1 cellular context compared by ENCODE assay signal in genomic region chr7:108351715-108352114, GRCh38.
TF ChIP-seq lines count a peak whose summit lies in the region.

No MANE protein-coding gene starts in this region.

TF ChIP-seq in HepG2, 621 proteins besides CTCF, POLR2A, EP300 and RAD21 (continued from another document and continues in another):
- TF ChIP-seq, protein P1, sequence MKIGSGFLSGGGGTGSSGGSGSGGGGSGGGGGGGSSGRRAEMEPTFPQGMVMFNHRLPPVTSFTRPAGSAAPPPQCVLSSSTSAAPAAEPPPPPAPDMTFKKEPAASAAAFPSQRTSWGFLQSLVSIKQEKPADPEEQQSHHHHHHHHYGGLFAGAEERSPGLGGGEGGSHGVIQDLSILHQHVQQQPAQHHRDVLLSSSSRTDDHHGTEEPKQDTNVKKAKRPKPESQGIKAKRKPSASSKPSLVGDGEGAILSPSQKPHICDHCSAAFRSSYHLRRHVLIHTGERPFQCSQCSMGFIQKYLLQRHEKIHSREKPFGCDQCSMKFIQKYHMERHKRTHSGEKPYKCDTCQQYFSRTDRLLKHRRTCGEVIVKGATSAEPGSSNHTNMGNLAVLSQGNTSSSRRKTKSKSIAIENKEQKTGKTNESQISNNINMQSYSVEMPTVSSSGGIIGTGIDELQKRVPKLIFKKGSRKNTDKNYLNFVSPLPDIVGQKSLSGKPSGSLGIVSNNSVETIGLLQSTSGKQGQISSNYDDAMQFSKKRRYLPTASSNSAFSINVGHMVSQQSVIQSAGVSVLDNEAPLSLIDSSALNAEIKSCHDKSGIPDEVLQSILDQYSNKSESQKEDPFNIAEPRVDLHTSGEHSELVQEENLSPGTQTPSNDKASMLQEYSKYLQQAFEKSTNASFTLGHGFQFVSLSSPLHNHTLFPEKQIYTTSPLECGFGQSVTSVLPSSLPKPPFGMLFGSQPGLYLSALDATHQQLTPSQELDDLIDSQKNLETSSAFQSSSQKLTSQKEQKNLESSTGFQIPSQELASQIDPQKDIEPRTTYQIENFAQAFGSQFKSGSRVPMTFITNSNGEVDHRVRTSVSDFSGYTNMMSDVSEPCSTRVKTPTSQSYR (CRISPR knock-in tag; IDR thresholded peaks at IDR 0.05; ENCODE audit: borderline replicate concordance), result no peak
- TF ChIP-seq HOXA5 (CRISPR knock-in tag; IDR thresholded peaks at IDR 0.05) (peak; percentile 80), ZKSCAN1 (IDR thresholded peaks at IDR 0.05; ENCODE audit: low read length) (no peak), ETV5 (CRISPR knock-in tag; IDR thresholded peaks at IDR 0.05; ENCODE audit: borderline replicate concordance) (peak; percentile 46; the same call in 1 of the 2 replicates), YEATS4 (CRISPR knock-in tag; IDR thresholded peaks at IDR 0.05; ENCODE audit: borderline replicate concordance) (no peak), MED1 (CRISPR knock-in tag; IDR thresholded peaks at IDR 0.05) (peak; percentile 63; the same call in 1 of the 2 replicates), MAFK (conservative IDR thresholded peaks at IDR 0.05 in 1 of 2, IDR thresholded peaks at IDR 0.05 in 1 of 2; ENCODE audit: low read length in 2 of 2) (peak; percentile 34 to 53; a peak in 3 of 4 replicates), TBL1XR1 (IDR thresholded peaks at IDR 0.05; ENCODE audit: borderline replicate concordance, low read length, partially characterized antibody) (peak; percentile 77), JUN (CRISPR knock-in tag; IDR thresholded peaks at IDR 0.05) (0 out of 2 replicates have a peak, but pooled peaks have one; percentile 46), ZC3H13 (CRISPR knock-in tag; IDR thresholded peaks at IDR 0.05) (no peak), NFKB2 (CRISPR knock-in tag; IDR thresholded peaks at IDR 0.05; ENCODE audit: borderline replicate concordance) (no peak), ZNF138 (CRISPR knock-in tag; IDR thresholded peaks at IDR 0.05; ENCODE audit: low read depth) (no peak), CEBPG (CRISPR knock-in tag; IDR thresholded peaks at IDR 0.05) (peak; percentile 53), ZBTB3 (CRISPR knock-in tag; IDR thresholded peaks at IDR 0.05; ENCODE audit: borderline replicate concordance, low read depth) (peak; percentile 32; the same call in 1 of the 2 replicates), NR2F1 (CRISPR knock-in tag; IDR thresholded peaks at IDR 0.05) (peak in 1 of 2 experiments; percentile 9; a peak in 1 of 4 replicates), ZNF547 (CRISPR knock-in tag; IDR thresholded peaks at IDR 0.05) (no peak), FOXP4 (CRISPR knock-in tag; IDR thresholded peaks at IDR 0.05) (peak; percentile 73), BHLHE40 (IDR thresholded peaks at IDR 0.05; ENCODE audit: low read length) (peak; percentile 25; the same call in 1 of the 2 replicates), TBX2 (CRISPR knock-in tag; IDR thresholded peaks at IDR 0.05; ENCODE audit: borderline replicate concordance) (peak; percentile 36; the same call in 1 of the 2 replicates), ZNF30 (CRISPR knock-in tag; IDR thresholded peaks at IDR 0.05) (no peak), HOMEZ (CRISPR knock-in tag; IDR thresholded peaks at IDR 0.05; ENCODE audit: low read depth) (peak; percentile 46; the same call in 1 of the 2 replicates), SALL1 (CRISPR knock-in tag; IDR thresholded peaks at IDR 0.05) (peak; percentile 77; the same call in 1 of the 2 replicates), NR2F2 (IDR thresholded peaks at IDR 0.05; ENCODE audit: borderline replicate concordance, low read depth) (0 out of 2 replicates have a peak, but pooled peaks have one; percentile 39), HDAC2 (CRISPR knock-in tag; IDR thresholded peaks at IDR 0.05) (peak; percentile 53; the same call in 1 of the 2 replicates), ISL2 (CRISPR knock-in tag; IDR thresholded peaks at IDR 0.05) (peak; percentile 95), GATAD1 (CRISPR knock-in tag; IDR thresholded peaks at IDR 0.05) (0 out of 2 replicates have a peak, but pooled peaks have one; percentile 39), PAF1 (CRISPR knock-in tag; IDR thresholded peaks at IDR 0.05) (no peak), LCORL (IDR thresholded peaks at IDR 0.05) (no peak), LCORL (CRISPR knock-in tag; IDR thresholded peaks at IDR 0.05) (peak; percentile 18; the same call in 1 of the 2 replicates), TBX3 (IDR thresholded peaks at IDR 0.05; ENCODE audit: borderline replicate concordance) (peak; percentile 82; the same call in 1 of the 2 replicates), HHEX (CRISPR knock-in tag; IDR thresholded peaks at IDR 0.05) (peak; percentile 88), NR2F6 (IDR thresholded peaks at IDR 0.05) (peak; percentile 59), NR2F6 (CRISPR knock-in tag; IDR thresholded peaks at IDR 0.05) (no peak), RARA (CRISPR knock-in tag; IDR thresholded peaks at IDR 0.05) (peak; percentile 76), SOX6 (IDR thresholded peaks at IDR 0.05) (no peak), SOX6 (CRISPR knock-in tag; IDR thresholded peaks at IDR 0.05) (peak; percentile 92), ZNF331 (CRISPR knock-in tag; IDR thresholded peaks at IDR 0.05) (no peak), SMARCE1 (IDR thresholded peaks at IDR 0.05; ENCODE audit: borderline replicate concordance) (peak; percentile 73; the same call in 1 of the 2 replicates), ZNF792 (CRISPR knock-in tag; IDR thresholded peaks at IDR 0.05) (no peak), ZNF556 (CRISPR knock-in tag; IDR thresholded peaks at IDR 0.05; ENCODE audit: borderline replicate concordance) (no peak), ZNF746 (CRISPR knock-in tag; IDR thresholded peaks at IDR 0.05) (no peak), SOX13 (IDR thresholded peaks at IDR 0.05) (0 out of 2 replicates have a peak, but pooled peaks have one; percentile 34), SOX13 (CRISPR knock-in tag; conservative IDR thresholded peaks at IDR 0.05 in 1 of 2, IDR thresholded peaks at IDR 0.05 in 1 of 2) (peak in 1 of 2 experiments; percentile 85; a peak in 2 of 4 replicates), GATAD2A (CRISPR knock-in tag; IDR thresholded peaks at IDR 0.05) (peak; percentile 90), RXRB (CRISPR knock-in tag; IDR thresholded peaks at IDR 0.05; ENCODE audit: borderline replicate concordance) (peak; percentile 82), MED13 (CRISPR knock-in tag; IDR thresholded peaks at IDR 0.05) (no peak), SKI (IDR thresholded peaks at IDR 0.05; ENCODE audit: partially characterized antibody) (peak; percentile 66), ELF3 (CRISPR knock-in tag; IDR thresholded peaks at IDR 0.05) (peak; percentile 50), ZNF775 (CRISPR knock-in tag; IDR thresholded peaks at IDR 0.05; ENCODE audit: borderline replicate concordance) (no peak), PPARG (CRISPR knock-in tag; conservative IDR thresholded peaks at IDR 0.05) (0 out of 2 replicates have a peak, but pooled peaks have one; percentile 13), MEF2D (CRISPR knock-in tag; IDR thresholded peaks at IDR 0.05) (peak; percentile 76), GABPA (IDR thresholded peaks at IDR 0.05; ENCODE audit: low read depth, low read length) (no peak), GABPA (CRISPR knock-in tag; IDR thresholded peaks at IDR 0.05; ENCODE audit: low read depth) (peak; percentile 23; the same call in 1 of the 2 replicates), FOXP1 (IDR thresholded peaks at IDR 0.05) (no peak), FOXP1 (CRISPR knock-in tag; IDR thresholded peaks at IDR 0.05) (peak; percentile 87)
- TF ChIP-seq, protein P2, sequence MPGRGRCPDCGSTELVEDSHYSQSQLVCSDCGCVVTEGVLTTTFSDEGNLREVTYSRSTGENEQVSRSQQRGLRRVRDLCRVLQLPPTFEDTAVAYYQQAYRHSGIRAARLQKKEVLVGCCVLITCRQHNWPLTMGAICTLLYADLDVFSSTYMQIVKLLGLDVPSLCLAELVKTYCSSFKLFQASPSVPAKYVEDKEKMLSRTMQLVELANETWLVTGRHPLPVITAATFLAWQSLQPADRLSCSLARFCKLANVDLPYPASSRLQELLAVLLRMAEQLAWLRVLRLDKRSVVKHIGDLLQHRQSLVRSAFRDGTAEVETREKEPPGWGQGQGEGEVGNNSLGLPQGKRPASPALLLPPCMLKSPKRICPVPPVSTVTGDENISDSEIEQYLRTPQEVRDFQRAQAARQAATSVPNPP (CRISPR knock-in tag; IDR thresholded peaks at IDR 0.05), result no peak
- TF ChIP-seq, protein P3, sequence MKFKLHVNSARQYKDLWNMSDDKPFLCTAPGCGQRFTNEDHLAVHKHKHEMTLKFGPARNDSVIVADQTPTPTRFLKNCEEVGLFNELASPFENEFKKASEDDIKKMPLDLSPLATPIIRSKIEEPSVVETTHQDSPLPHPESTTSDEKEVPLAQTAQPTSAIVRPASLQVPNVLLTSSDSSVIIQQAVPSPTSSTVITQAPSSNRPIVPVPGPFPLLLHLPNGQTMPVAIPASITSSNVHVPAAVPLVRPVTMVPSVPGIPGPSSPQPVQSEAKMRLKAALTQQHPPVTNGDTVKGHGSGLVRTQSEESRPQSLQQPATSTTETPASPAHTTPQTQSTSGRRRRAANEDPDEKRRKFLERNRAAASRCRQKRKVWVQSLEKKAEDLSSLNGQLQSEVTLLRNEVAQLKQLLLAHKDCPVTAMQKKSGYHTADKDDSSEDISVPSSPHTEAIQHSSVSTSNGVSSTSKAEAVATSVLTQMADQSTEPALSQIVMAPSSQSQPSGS (CRISPR knock-in tag; IDR thresholded peaks at IDR 0.05), result 0 out of 2 replicates have a peak, but pooled peaks have one; percentile 38
- TF ChIP-seq, protein P4, sequence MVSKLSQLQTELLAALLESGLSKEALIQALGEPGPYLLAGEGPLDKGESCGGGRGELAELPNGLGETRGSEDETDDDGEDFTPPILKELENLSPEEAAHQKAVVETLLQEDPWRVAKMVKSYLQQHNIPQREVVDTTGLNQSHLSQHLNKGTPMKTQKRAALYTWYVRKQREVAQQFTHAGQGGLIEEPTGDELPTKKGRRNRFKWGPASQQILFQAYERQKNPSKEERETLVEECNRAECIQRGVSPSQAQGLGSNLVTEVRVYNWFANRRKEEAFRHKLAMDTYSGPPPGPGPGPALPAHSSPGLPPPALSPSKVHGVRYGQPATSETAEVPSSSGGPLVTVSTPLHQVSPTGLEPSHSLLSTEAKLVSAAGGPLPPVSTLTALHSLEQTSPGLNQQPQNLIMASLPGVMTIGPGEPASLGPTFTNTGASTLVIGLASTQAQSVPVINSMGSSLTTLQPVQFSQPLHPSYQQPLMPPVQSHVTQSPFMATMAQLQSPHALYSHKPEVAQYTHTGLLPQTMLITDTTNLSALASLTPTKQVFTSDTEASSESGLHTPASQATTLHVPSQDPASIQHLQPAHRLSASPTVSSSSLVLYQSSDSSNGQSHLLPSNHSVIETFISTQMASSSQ (IDR thresholded peaks at IDR 0.05; ENCODE audit: low read depth), result peak; percentile 56; the same call in 1 of the 2 replicates
- TF ChIP-seq, protein P4 (CRISPR knock-in tag; IDR thresholded peaks at IDR 0.05; ENCODE audit: borderline replicate concordance), result 0 out of 2 replicates have a peak, but pooled peaks have one; percentile 27
- TF ChIP-seq, protein P5, sequence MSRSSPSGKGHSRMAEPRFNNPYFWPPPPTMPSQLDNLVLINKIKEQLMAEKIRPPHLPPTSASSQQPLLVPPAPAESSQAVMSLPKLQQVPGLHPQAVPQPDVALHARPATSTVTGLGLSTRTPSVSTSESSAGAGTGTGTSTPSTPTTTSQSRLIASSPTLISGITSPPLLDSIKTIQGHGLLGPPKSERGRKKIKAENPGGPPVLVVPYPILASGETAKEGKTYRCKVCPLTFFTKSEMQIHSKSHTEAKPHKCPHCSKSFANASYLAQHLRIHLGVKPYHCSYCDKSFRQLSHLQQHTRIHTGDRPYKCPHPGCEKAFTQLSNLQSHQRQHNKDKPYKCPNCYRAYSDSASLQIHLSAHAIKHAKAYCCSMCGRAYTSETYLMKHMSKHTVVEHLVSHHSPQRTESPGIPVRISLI (CRISPR knock-in tag; IDR thresholded peaks at IDR 0.05; ENCODE audit: borderline replicate concordance), result peak; percentile 83; the same call in 1 of the 2 replicates
